22 cellular contexts compared by ENCODE assay signal in genomic region chrX:74493806-74494205, GRCh38.
A peak's percentile ranks its signal among the peaks of the same experiment; 100 is the strongest.
DNase-seq lines count a peak whose midpoint lies in the region; ATAC-seq, FAIRE-seq and TF ChIP-seq lines count a peak whose summit lies in the region.
"Had no signal": no experiment of that assay in that cellular context is flagged by ENCODE, and none has a peak within 500 bp of the region (broad histone marks: within the 10 kb centered on the region; RNA-seq: fewer than 3 reads in every experiment).

No MANE protein-coding gene starts in this region.

- DNase-seq in NCI-H82 (lab: John Stamatoyannopoulos, UW), result peak; percentile 3
- DNase-seq in NCI-H82 treated with DMSO at 0.1 percent for 48 hours (lab: John Stamatoyannopoulos, UW; ENCODE audit: unreplicated experiment), result no peak
- DNase-seq in WTC11 (ENCODE audit: low spot score), result peak; percentile 11
- DNase-seq in frontal cortex (ENCODE audit: low spot score in 2 of 2), result no peak
- no peak for DNase-seq in activated CD4-positive, alpha-beta T cell treated with anti-CD3 and anti-CD28 coated beads, Interleukin-2, amount 50 U/mL, for 48 hours
- no peak for DNase-seq in D721Med (ENCODE audit: insufficient read length, low spot score)
- DNase-seq: IMR-90, NCI-H1092 treated with DMSO at 0.1 percent for 48 hours, NCI-H1694, NCI-H2081, NCI-H226, NCI-H510A treated with DMSO at 0.1 percent for 48 hours, OCI-M1 had no signal

- no peaks in the 10 kb centered on the region for H3K9me3 Mint-ChIP-seq in WTC11

- no peaks in the 10 kb centered on the region for H3K36me3 ChIP-seq in neural cell (ENCODE audit: insufficient read depth, low read length)
- H3K36me3 ChIP-seq: SJSA1 had no signal

- no peak for TF ChIP-seq CTCF in WTC11 (IDR thresholded peaks at IDR 0.05)
- TF ChIP-seq CTCF in neural cell (IDR thresholded peaks at IDR 0.05; ENCODE audit: poor library complexity, severe bottlenecking), result no peak
- no peak for TF ChIP-seq CTCF in D721Med (IDR thresholded peaks at IDR 0.05; ENCODE audit: insufficient read depth, missing control alignments)

- no peak overlapping the region for H2AFZ ChIP-seq in neural cell (ENCODE audit: low read depth, low read length)

- no peaks in the 10 kb centered on the region for H3K36me3 Mint-ChIP-seq in WTC11
- H3K36me3 Mint-ChIP-seq: CD14-positive monocyte had no signal

- H3K4me1 Mint-ChIP-seq in WTC11, result peaks cover 55% of the 10 kb centered on the region
- H3K4me1 Mint-ChIP-seq: B cell, CD14-positive monocyte had no signal

- ATAC-seq in WTC11 (no peak), GM18909 (IDR thresholded peaks at IDR 0.05; ENCODE audit: poor library complexity, unreplicated experiment) (no peak)

- no peak overlapping the region; the same call in 1 of the 2 replicates for H3K4me3 Mint-ChIP-seq in WTC11
- H3K4me3 Mint-ChIP-seq: B cell, CD14-positive monocyte had no signal

- no peak for TF ChIP-seq EP300 in neural cell (conservative IDR thresholded peaks at IDR 0.05; ENCODE audit: poor library complexity, severe bottlenecking)

- no peak for TF ChIP-seq RAD21 in neural cell (conservative IDR thresholded peaks at IDR 0.05)

- H3K27ac ChIP-seq in neural cell (ENCODE audit: low read length), result peak overlapping the region; percentile 89
- H3K27ac ChIP-seq: KMS-11, SJSA1 had no signal

- H3K27ac Mint-ChIP-seq in WTC11, result no peak overlapping the region
- H3K27ac Mint-ChIP-seq: B cell, CD14-positive monocyte had no signal

- POLR2A ChIA-PET in WTC11 (lab: Charles Lee), result interaction anchor here (1.2 kb wide), 1 partner anchor 72 kb away, joined by 3 read pairs; the partner anchor contains the start of gene SLC16A2

- FAIRE-seq in frontal cortex (lab: Jason Lieb, UNC), result no peak
- no peak for FAIRE-seq in D721Med (lab: Jason Lieb, UNC)
- FAIRE-seq: A204.1, GM12878, RCC 7860 had no signal

- no peaks in the 10 kb centered on the region for H3K79me2 ChIP-seq in neural cell (replicated peaks; ENCODE audit: insufficient read depth, low read length)

- H3K9ac ChIP-seq in neural cell (ENCODE audit: low read length), result peak overlapping the region; percentile 65
- H3K9ac ChIP-seq: KMS-11 had no signal

- no peak overlapping the region for H3K4me2 ChIP-seq in neural cell (ENCODE audit: low read length)
- H3K4me2 ChIP-seq: KMS-11 had no signal

- no peaks in the 10 kb centered on the region for H3K9me2 ChIP-seq in neural cell (ENCODE audit: insufficient read depth, low read length)

- H3K9me3 ChIP-seq in neural cell (ENCODE audit: low read length), result no peaks in the 10 kb centered on the region
- H3K9me3 ChIP-seq: SJSA1 had no signal

- no peaks in the 10 kb centered on the region for H3F3A ChIP-seq in neural cell (ENCODE audit: insufficient read depth, low read length, poor library complexity, severe bottlenecking)

- H3K4me3 ChIP-seq in neural cell (ENCODE audit: low read length), result peak overlapping the region; percentile 53
- H3K4me3 ChIP-seq: GM12878, SJSA1 had no signal

- no peaks in the 10 kb centered on the region for H3K27me3 ChIP-seq in neural cell (ENCODE audit: insufficient read depth, low read depth, low read length)
- H3K27me3 ChIP-seq: SJSA1 had no signal

- H3K27me3 Mint-ChIP-seq in WTC11 (ENCODE audit: low read depth), result no peaks in the 10 kb centered on the region
- H3K27me3 Mint-ChIP-seq: B cell had no signal

- CTCF ChIA-PET in WTC11 (lab: Charles Lee), result interaction anchor here (1.5 to 5.1 kb wide), 5 partner anchors 12 to 111 kb away, joined by 3 to 68 read pairs (median 4); no protein-coding TSS in a partner anchor

- H4K20me1 ChIP-seq in neural cell (ENCODE audit: insufficient read depth), result no peaks in the 10 kb centered on the region

TF ChIP-seq in WTC11, 78 proteins besides CTCF, POLR2A, EP300 and RAD21 (continues in another document):
- TF ChIP-seq CDX4 (CRISPR knock-in tag; IDR thresholded peaks at IDR 0.05; ENCODE audit: borderline replicate concordance) (no peak), PREB (CRISPR knock-in tag; IDR thresholded peaks at IDR 0.05; ENCODE audit: borderline replicate concordance) (no peak), IRF1 (CRISPR knock-in tag; IDR thresholded peaks at IDR 0.05) (no peak), MXD4 (CRISPR knock-in tag; IDR thresholded peaks at IDR 0.05; ENCODE audit: borderline replicate concordance) (no peak), USF2 (CRISPR knock-in tag; IDR thresholded peaks at IDR 0.05) (no peak), TCF7 (CRISPR knock-in tag; IDR thresholded peaks at IDR 0.05; ENCODE audit: low read depth) (no peak)

TF ChIP-seq in neural cell, 6 proteins besides CTCF, POLR2A, EP300 and RAD21:
- TF ChIP-seq TAF1 (IDR thresholded peaks at IDR 0.05; ENCODE audit: low read depth), result no peak
- no peak for TF ChIP-seq MXI1 (conservative IDR thresholded peaks at IDR 0.05; ENCODE audit: poor library complexity, severe bottlenecking)
- no peak for TF ChIP-seq POLR2AphosphoS5 (IDR thresholded peaks at IDR 0.05)
- no peak for TF ChIP-seq REST (IDR thresholded peaks at IDR 0.05; ENCODE audit: borderline replicate concordance)
- no peak for TF ChIP-seq EZH2 (IDR thresholded peaks at IDR 0.05; ENCODE audit: borderline replicate concordance, insufficient read depth, low read length, poor library complexity, severe bottlenecking)
- TF ChIP-seq SMC3 (conservative IDR thresholded peaks at IDR 0.05; ENCODE audit: poor library complexity), result no peak

Comparison
In these comparisons a context has a peak if more than half of its experiments do, and no peak if none do; other contexts are left out.
1. DNase-seq: peak in NCI-H82 (single experiment) and WTC11 (single experiment); none in NCI-H82 treated with DMSO at 0.1 percent for 48 hours (single experiment), frontal cortex (0 of 2), activated CD4-positive, alpha-beta T cell treated with anti-CD3 and anti-CD28 coated beads, Interleukin-2, amount 50 U/mL, for 48 hours (0 of 2) and D721Med (single experiment).